Comparison of ENCODE assay signal across 20 cellular contexts in genomic region chr5:143870871-143871632, GRCh38. TPM values are rescaled to one million over a fixed set of nuclear protein-coding genes. Genes with fewer than 3 reads are reported as not detected.
DNase-seq lines count a peak whose midpoint lies in the region; ATAC-seq and TF ChIP-seq lines count a peak whose summit lies in the region.
"Had no signal": no experiment of that assay in that cellular context is flagged by ENCODE, and none has a peak within 500 bp of the region (broad histone marks: within the 10 kb centered on the region; RNA-seq: fewer than 3 reads in every experiment).

No MANE protein-coding gene starts in this region.

- no peaks in the 10 kb centered on the region for H3K27me3 Mint-ChIP-seq in type B pancreatic cell
- H3K27me3 Mint-ChIP-seq in activated CD8-positive, alpha-beta T cell treated with anti-CD3 and anti-CD28 coated beads, Interleukin-2, amount 10 ng/mL, durations not matched to agents 7 days and 5 days (ENCODE audit: low read depth) = no peaks in the 10 kb centered on the region
- H3K27me3 Mint-ChIP-seq: naive B cell, progenitor cell of endocrine pancreas had no signal

- H3K4me1 ChIP-seq in SK-N-SH (ENCODE audit: control insufficient read depth in 1 of 2, insufficient read depth in 2 of 2, low read depth in 1 of 2, low read length in 1 of 2) = no peaks in the 10 kb centered on the region; a peak in 1 of 4 replicates
- H3K4me1 ChIP-seq: left ventricle myocardium inferior had no signal

- DNase-seq in SK-N-SH = no peak
- DNase-seq in amniotic epithelial cell (ENCODE audit: low read depth) = peak; percentile 32
- peak; percentile 35 for DNase-seq in iPS-NIHi7 (ENCODE audit: extremely low spot score)
- DNase-seq in type B pancreatic cell (ENCODE audit: extremely low spot score, unreplicated experiment) = no peak
- no peak for DNase-seq in activated CD8-positive, alpha-beta T cell treated with anti-CD3 and anti-CD28 coated beads, Interleukin-2, amount 10 ng/mL, durations not matched to agents 7 days and 5 days
- DNase-seq in stimulated activated naive CD4-positive, alpha-beta T cell (lab: John Stamatoyannopoulos, UW) = no peak
- DNase-seq in left lobe of liver (ENCODE audit: low spot score) = no peak
- DNase-seq: activated CD4-positive, CD25-positive, alpha-beta regulatory T cell; activated effector memory CD4-positive, alpha-beta T cell treated with Interleukin-2 at 50 U/mL for 16 hours; anterior cingulate cortex; erythroblast; left ventricle myocardium inferior; naive B cell; trophoblast cell had no signal

- POLR2A ChIA-PET in SK-N-SH (lab: Yijun Ruan, JAX) = no interaction called here
- POLR2A ChIA-PET in activated CD8-positive, alpha-beta T cell treated with anti-CD3 and anti-CD28 coated beads, Interleukin-2, amount 10 ng/mL, durations not matched to agents 7 days and 5 days (lab: Charles Lee) = no interaction called here

- H2AFZ ChIP-seq in SK-N-SH (ENCODE audit: low read depth) = no peak overlapping the region

- H4K20me1 ChIP-seq in SK-N-SH (ENCODE audit: insufficient read depth) = no peaks in the 10 kb centered on the region

- H3K27ac ChIP-seq in SK-N-SH (ENCODE audit: low read depth in 2 of 2, low read length in 1 of 2) = no peak overlapping the region
- H3K27ac ChIP-seq: 22Rv1, C4-2B, left ventricle myocardium inferior had no signal

- TF ChIP-seq RAD21 in SK-N-SH (IDR thresholded peaks at IDR 0.05; ENCODE audit: low read length) = no peak

- H3K27me3 ChIP-seq in SK-N-SH (ENCODE audit: insufficient read depth) = no peaks in the 10 kb centered on the region

- H3K27ac Mint-ChIP-seq in type B pancreatic cell = peak overlapping the region; percentile 82
- H3K27ac Mint-ChIP-seq in activated CD8-positive, alpha-beta T cell treated with anti-CD3 and anti-CD28 coated beads, Interleukin-2, amount 10 ng/mL, durations not matched to agents 7 days and 5 days = no peak overlapping the region
- H3K27ac Mint-ChIP-seq: progenitor cell of endocrine pancreas; stimulated activated memory B cell treated with anti-CD40 and anti-IgM and Interleukin-4, amounts not matched to agents 10 μg/mL and 1 μg/mL and 100 μg/mL, for 72 hours; T-helper 1 cell treated with Interleukin-12 subunit alpha and Interleukin-12 subunit beta and Interleukin-4 antibody, amounts not matched to agents 30 μg/mL and 1 μg/mL, for 36 hours had no signal

- CTCF ChIA-PET in SK-N-SH (lab: Yijun Ruan, JAX) = no interaction called here
- CTCF ChIA-PET in activated CD8-positive, alpha-beta T cell treated with anti-CD3 and anti-CD28 coated beads, Interleukin-2, amount 10 ng/mL, durations not matched to agents 7 days and 5 days (lab: Charles Lee) = no interaction called here

- peak overlapping the region; percentile 42 for H3K4me3 Mint-ChIP-seq in type B pancreatic cell
- no peak overlapping the region for H3K4me3 Mint-ChIP-seq in activated CD8-positive, alpha-beta T cell treated with anti-CD3 and anti-CD28 coated beads, Interleukin-2, amount 10 ng/mL, durations not matched to agents 7 days and 5 days
- H3K4me3 Mint-ChIP-seq: naive B cell; stimulated activated memory B cell treated with anti-CD40 and anti-IgM and Interleukin-4, amounts not matched to agents 10 μg/mL and 1 μg/mL and 100 μg/mL, for 72 hours; T-helper 1 cell treated with Interleukin-12 subunit alpha and Interleukin-12 subunit beta and Interleukin-4 antibody, amounts not matched to agents 30 μg/mL and 1 μg/mL, for 36 hours had no signal

- H3K4me2 ChIP-seq in SK-N-SH = no peak overlapping the region

- TF ChIP-seq EP300 in SK-N-SH (IDR thresholded peaks at IDR 0.05; ENCODE audit: borderline replicate concordance in 1 of 2, low read depth in 1 of 2, low read length in 1 of 2) = no peak

- no peak overlapping the region for H3K9ac ChIP-seq in SK-N-SH

- no peaks in the 10 kb centered on the region for H3K36me3 ChIP-seq in SK-N-SH (replicated peaks in 1 of 2; ENCODE audit: control insufficient read depth in 1 of 2, insufficient read depth in 2 of 2, low read length in 1 of 2)
- H3K36me3 ChIP-seq: left ventricle myocardium inferior had no signal

- ATAC-seq in SK-N-SH treated with all-trans-retinoic acid at 6 μM for 48 hours (no peak), left lobe of liver (no peak)
- no peak for ATAC-seq in activated CD8-positive, alpha-beta T cell treated with anti-CD3 and anti-CD28 coated beads, Interleukin-2, amount 10 ng/mL, durations not matched to agents 7 days and 5 days
- ATAC-seq: stimulated activated memory B cell treated with anti-CD40 and anti-IgM and Interleukin-4, amounts not matched to agents 10 μg/mL and 1 μg/mL and 100 μg/mL, for 72 hours had no signal

- H3F3A ChIP-seq in SK-N-SH (replicated peaks; ENCODE audit: insufficient read depth) = no peaks in the 10 kb centered on the region

- peaks cover 4% of the 10 kb centered on the region for H3K36me3 Mint-ChIP-seq in type B pancreatic cell
- H3K36me3 Mint-ChIP-seq in activated CD8-positive, alpha-beta T cell treated with anti-CD3 and anti-CD28 coated beads, Interleukin-2, amount 10 ng/mL, durations not matched to agents 7 days and 5 days (ENCODE audit: low read depth) = no peaks in the 10 kb centered on the region
- H3K36me3 Mint-ChIP-seq: naive B cell; stimulated activated memory B cell treated with anti-CD40 and anti-IgM and Interleukin-4, amounts not matched to agents 10 μg/mL and 1 μg/mL and 100 μg/mL, for 72 hours had no signal

- peaks cover 40% of the 10 kb centered on the region for H3K4me1 Mint-ChIP-seq in type B pancreatic cell (ENCODE audit: unreplicated experiment)
- H3K4me1 Mint-ChIP-seq in activated CD8-positive, alpha-beta T cell treated with anti-CD3 and anti-CD28 coated beads, Interleukin-2, amount 10 ng/mL, durations not matched to agents 7 days and 5 days (ENCODE audit: low read depth) = no peaks in the 10 kb centered on the region
- H3K4me1 Mint-ChIP-seq: naive B cell; stimulated activated memory B cell treated with anti-CD40 and anti-IgM and Interleukin-4, amounts not matched to agents 10 μg/mL and 1 μg/mL and 100 μg/mL, for 72 hours had no signal

- WGBS in SK-N-SH (ENCODE audit: low lambda C conversion rate) = 89% methylated on average over 5 of the region's 5 CpGs

- H3K4me3 ChIP-seq in SK-N-SH (ENCODE audit: low read depth in 2 of 2, low read length in 1 of 2) = no peak overlapping the region
- H3K4me3 ChIP-seq: left ventricle myocardium inferior had no signal

- H3K9me2 ChIP-seq in SK-N-SH = no peaks in the 10 kb centered on the region

- no peaks in the 10 kb centered on the region for H3K9me3 Mint-ChIP-seq in type B pancreatic cell
- no peaks in the 10 kb centered on the region for H3K9me3 Mint-ChIP-seq in activated CD8-positive, alpha-beta T cell treated with anti-CD3 and anti-CD28 coated beads, Interleukin-2, amount 10 ng/mL, durations not matched to agents 7 days and 5 days (ENCODE audit: insufficient read depth)
- H3K9me3 Mint-ChIP-seq: T-helper 1 cell treated with Interleukin-12 subunit alpha and Interleukin-12 subunit beta and Interleukin-4 antibody, amounts not matched to agents 30 μg/mL and 1 μg/mL, for 36 hours had no signal

- TF ChIP-seq CTCF in SK-N-SH (IDR thresholded peaks at IDR 0.05) (no peak), type B pancreatic cell (conservative IDR thresholded peaks at IDR 0.05) (no peak)

- H3K9me3 ChIP-seq in SK-N-SH = no peaks in the 10 kb centered on the region
- H3K9me3 ChIP-seq: left ventricle myocardium inferior had no signal

- no peaks in the 10 kb centered on the region for H3K79me2 ChIP-seq in SK-N-SH (ENCODE audit: insufficient read depth)

TF ChIP-seq in SK-N-SH, 30 proteins besides CTCF, POLR2A, EP300 and RAD21:
- no peak for TF ChIP-seq YY1 (IDR thresholded peaks at IDR 0.05; ENCODE audit: low read depth)
- 0 out of 2 replicates have a peak, but pooled peaks have one; percentile 6 for TF ChIP-seq FOSL2 (IDR thresholded peaks at IDR 0.05; ENCODE audit: borderline replicate concordance, low read depth)
- no peak for TF ChIP-seq RFX5 (IDR thresholded peaks at IDR 0.05; ENCODE audit: low read length)

TF ChIP-seq in SK-N-SH treated with all-trans-retinoic acid at 6 μM for 48 hours, 23 proteins besides CTCF, POLR2A, EP300 and RAD21:
- TF ChIP-seq ZNF70 (CRISPR knock-in tag; IDR thresholded peaks at IDR 0.05) (no peak), ISL1 (CRISPR knock-in tag; IDR thresholded peaks at IDR 0.05) (no peak), CSDC2 (CRISPR knock-in tag; IDR thresholded peaks at IDR 0.05) (no peak)
- TF ChIP-seq, protein P1, sequence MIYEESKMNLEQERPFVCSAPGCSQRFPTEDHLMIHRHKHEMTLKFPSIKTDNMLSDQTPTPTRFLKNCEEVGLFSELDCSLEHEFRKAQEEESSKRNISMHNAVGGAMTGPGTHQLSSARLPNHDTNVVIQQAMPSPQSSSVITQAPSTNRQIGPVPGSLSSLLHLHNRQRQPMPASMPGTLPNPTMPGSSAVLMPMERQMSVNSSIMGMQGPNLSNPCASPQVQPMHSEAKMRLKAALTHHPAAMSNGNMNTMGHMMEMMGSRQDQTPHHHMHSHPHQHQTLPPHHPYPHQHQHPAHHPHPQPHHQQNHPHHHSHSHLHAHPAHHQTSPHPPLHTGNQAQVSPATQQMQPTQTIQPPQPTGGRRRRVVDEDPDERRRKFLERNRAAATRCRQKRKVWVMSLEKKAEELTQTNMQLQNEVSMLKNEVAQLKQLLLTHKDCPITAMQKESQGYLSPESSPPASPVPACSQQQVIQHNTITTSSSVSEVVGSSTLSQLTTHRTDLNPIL (CRISPR knock-in tag; IDR thresholded peaks at IDR 0.05; ENCODE audit: low read depth) = no peak

RNA-seq across cellular contexts. Expression of gene HMHB1, which starts 59.1 kb away (rescaled TPM):
- polyA plus RNA-seq in SK-N-SH (2012; rRNA removed) = not detected in 2 replicates
- polyA plus RNA-seq in SK-N-SH (2012; cell fraction: cytosol; rRNA removed) = not detected in 2 replicates
- not detected in 2 replicates for polyA plus RNA-seq in SK-N-SH (2012; cell fraction: nucleus; rRNA removed)
- total RNA-seq in type B pancreatic cell (ENCODE audit: low replicate concordance) (not detected in 2 replicates), left lobe of liver (not detected)
- total RNA-seq in activated CD8-positive, alpha-beta T cell treated with anti-CD3 and anti-CD28 coated beads, Interleukin-2, amount 10 ng/mL, durations not matched to agents 7 days and 5 days = not detected
- total RNA-seq: left ventricle myocardium inferior, progenitor cell of endocrine pancreas had no signal

Comparison
In these comparisons a context has a peak if more than half of its experiments do, and no peak if none do; other contexts are left out.
1. DNase-seq: peak in amniotic epithelial cell (single experiment) and iPS-NIHi7 (single experiment); none in SK-N-SH (single experiment), type B pancreatic cell (single experiment), activated CD8-positive, alpha-beta T cell treated with anti-CD3 and anti-CD28 coated beads, Interleukin-2, amount 10 ng/mL, durations not matched to agents 7 days and 5 days (single experiment), stimulated activated naive CD4-positive, alpha-beta T cell (0 of 6) and left lobe of liver (single experiment).